ENCODE assay signal across 17 cellular contexts in genomic region chr7:120442838-120443237, GRCh38.
A peak's percentile ranks its signal among the peaks of the same experiment; 100 is the strongest.
DNase-seq lines count a peak whose midpoint lies in the region; ATAC-seq and TF ChIP-seq lines count a peak whose summit lies in the region.
"Had no signal": no experiment of that assay in that cellular context is flagged by ENCODE, and none has a peak within 500 bp of the region (broad histone marks: within the 10 kb centered on the region; RNA-seq: fewer than 3 reads in every experiment).

No MANE protein-coding gene starts in this region.

- ATAC-seq in GM18498 (IDR thresholded peaks at IDR 0.05; ENCODE audit: unreplicated experiment) (peak; percentile 43), GM19395 (IDR thresholded peaks at IDR 0.05; ENCODE audit: unreplicated experiment) (peak; percentile 54), HG02759 (IDR thresholded peaks at IDR 0.05; ENCODE audit: unreplicated experiment) (peak; percentile 54), HG03342 (IDR thresholded peaks at IDR 0.05; ENCODE audit: unreplicated experiment) (peak; percentile 45), GM21528 (IDR thresholded peaks at IDR 0.05; ENCODE audit: low FRiP score, unreplicated experiment) (no peak)
- ATAC-seq: HCT116 had no signal

- no peak overlapping the region for H3K4me3 Mint-ChIP-seq in chondrocyte (ENCODE audit: unreplicated experiment)
- H3K4me3 Mint-ChIP-seq: activated naive CD8-positive, alpha-beta T cell treated with anti-CD3 and anti-CD28 coated beads for 36 hours; CD4-positive, alpha-beta memory T cell; IgD-negative memory B cell had no signal

- DNase-seq in NCI-H1092 treated with DMSO at 0.1 percent for 48 hours (lab: John Stamatoyannopoulos, UW) (no peak), chondrocyte (ENCODE audit: low spot score) (no peak), NCI-H345 treated with DMSO at 0.1 percent for 48 hours (lab: John Stamatoyannopoulos, UW; ENCODE audit: unreplicated experiment) (no peak)
- DNase-seq: activated naive CD8-positive, alpha-beta T cell treated with anti-CD3 and anti-CD28 coated beads for 36 hours; CD4-positive, alpha-beta memory T cell; dorsolateral prefrontal cortex; left ventricle myocardium inferior; NCI-H2081; ovary; stimulated activated CD4-positive, alpha-beta T cell treated with anti-CD3 and anti-CD28 coated beads, Interleukin-2, amount 100 ng/mL, for 48 hours had no signal

- peaks cover 3% of the 10 kb centered on the region for H3K27me3 Mint-ChIP-seq in chondrocyte (ENCODE audit: low read depth)
- H3K27me3 Mint-ChIP-seq: activated naive CD8-positive, alpha-beta T cell treated with anti-CD3 and anti-CD28 coated beads for 36 hours; CD4-positive, alpha-beta memory T cell; IgD-negative memory B cell had no signal

- no peak for TF ChIP-seq CTCF in chondrocyte (IDR thresholded peaks at IDR 0.05)

- H3K9me3 Mint-ChIP-seq in chondrocyte (ENCODE audit: low read depth): no peaks in the 10 kb centered on the region

- no peak overlapping the region for H3K27ac Mint-ChIP-seq in chondrocyte (ENCODE audit: unreplicated experiment)
- H3K27ac Mint-ChIP-seq: activated naive CD8-positive, alpha-beta T cell treated with anti-CD3 and anti-CD28 coated beads for 36 hours; CD4-positive, alpha-beta memory T cell; IgD-negative memory B cell had no signal

- H3K36me3 Mint-ChIP-seq in chondrocyte (ENCODE audit: low read depth): no peaks in the 10 kb centered on the region
- H3K36me3 Mint-ChIP-seq: activated naive CD8-positive, alpha-beta T cell treated with anti-CD3 and anti-CD28 coated beads for 36 hours; CD4-positive, alpha-beta memory T cell; IgD-negative memory B cell had no signal

- no peaks in the 10 kb centered on the region for H3K4me1 Mint-ChIP-seq in chondrocyte (ENCODE audit: low read depth)
- H3K4me1 Mint-ChIP-seq: activated naive CD8-positive, alpha-beta T cell treated with anti-CD3 and anti-CD28 coated beads for 36 hours; CD4-positive, alpha-beta memory T cell; IgD-negative memory B cell had no signal
